19 cellular contexts compared by ENCODE assay signal in the genomic region with DNA sequence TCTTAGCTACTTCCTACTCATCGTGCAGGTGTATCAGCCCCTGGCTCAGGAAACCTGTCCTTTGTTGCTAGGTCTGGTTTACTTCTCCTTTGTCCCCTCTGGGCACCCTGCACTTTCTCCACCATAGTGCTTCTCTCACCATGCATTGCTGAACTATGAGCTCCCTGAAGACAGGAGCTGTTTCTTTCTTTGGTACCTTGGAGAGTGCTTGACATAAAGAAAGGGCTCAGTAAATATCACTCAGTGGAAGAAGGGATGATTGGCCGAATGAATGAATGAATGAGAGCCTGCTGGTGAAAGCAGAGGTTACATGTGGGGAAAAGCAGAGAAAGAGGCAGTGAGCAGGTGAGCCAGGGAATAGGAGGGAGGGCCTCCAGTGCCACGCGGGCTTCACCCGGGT. TPM values are rescaled to one million over a fixed set of nuclear protein-coding genes. Genes with fewer than 3 reads are reported as not detected.
A peak's percentile ranks its signal among the peaks of the same experiment; 100 is the strongest.
DNase-seq lines count a peak whose midpoint lies in the region; ATAC-seq and TF ChIP-seq lines count a peak whose summit lies in the region.
"Had no signal": no experiment of that assay in that cellular context is flagged by ENCODE, and none has a peak within 500 bp of the region (broad histone marks: within the 10 kb centered on the region; RNA-seq: fewer than 3 reads in every experiment).

No MANE protein-coding gene starts in this region.

- H3K27ac ChIP-seq in HEK293 (ENCODE audit: extremely low read depth, low read depth, low read length) (no peak overlapping the region), stomach (no peak overlapping the region)

- H3K27me3 ChIP-seq in stomach = peaks cover 0 to 29% (median 0%) of the 10 kb centered on the region in 3 donors

- intact Hi-C loops in stomach (cut with DNase I; ENCODE audit: low total_unique reads) = no loop called here

- 85 to 87% (median 87%) methylated on average over 5 of the region's 5 CpGs for WGBS in stomach, 5 donors

- H3K9me3 ChIP-seq in HEK293 (ENCODE audit: control insufficient read depth, insufficient read depth, low read depth, low read length) (no peaks in the 10 kb centered on the region), stomach (no peaks in the 10 kb centered on the region)
- H3K9me3 ChIP-seq: Caco-2, HAP-1 had no signal

- DNase-seq in ELF-1 (ENCODE audit: low read depth, low spot score) (peak; percentile 5), stomach (no peak), inferior parietal cortex (ENCODE audit: extremely low spot score) (no peak), DMS153 (lab: John Stamatoyannopoulos, UW) (no peak)
- DNase-seq: 8988T; C1 segment of cervical spinal cord; Caco-2; CD8-positive, alpha-beta T cell; DMS79; EL; GF-D8; GOT3 had no signal

- H3K4me1 ChIP-seq in HEK293 (ENCODE audit: control insufficient read depth, insufficient read depth, low read length) = no peaks in the 10 kb centered on the region
- no peaks in the 10 kb centered on the region for H3K4me1 ChIP-seq in stomach
- H3K4me1 ChIP-seq: Caco-2, HAP-1 had no signal

- TF ChIP-seq CTCF in HEK293 (tag by site-specific recombination; IDR thresholded peaks at IDR 0.05) (no peak), stomach (IDR thresholded peaks at IDR 0.05) (no peak)

- H3K4me3 ChIP-seq in HEK293 (ENCODE audit: low read depth, low read length) (no peak overlapping the region), stomach (no peak overlapping the region)
- H3K4me3 ChIP-seq: HAP-1 had no signal

- no peak for TF ChIP-seq POLR2A in stomach (IDR thresholded peaks at IDR 0.05)

- H3K36me3 ChIP-seq in HEK293 (ENCODE audit: control insufficient read depth in 2 of 2, insufficient read depth in 1 of 2, low read length in 2 of 2) = no peaks in the 10 kb centered on the region
- H3K36me3 ChIP-seq in stomach = no peaks in the 10 kb centered on the region
- H3K36me3 ChIP-seq: HAP-1 had no signal

- no peak for ATAC-seq in HG02852 (IDR thresholded peaks at IDR 0.05; ENCODE audit: unreplicated experiment)
- ATAC-seq: CD8-positive, alpha-beta T cell had no signal

- POLR2A ChIA-PET in HEK293 (lab: Yijun Ruan, JAX) = no interaction called here

- CTCF ChIA-PET in HEK293 (lab: Yijun Ruan, JAX) = interaction anchor here (0.6 to 1.0 kb wide), 2 partner anchors 31 to 141 kb away, joined by 3 to 4 read pairs; no protein-coding TSS in a partner anchor

- no peak for TF ChIP-seq EP300 in stomach (IDR thresholded peaks at IDR 0.05)

TF ChIP-seq in HEK293, 187 proteins besides CTCF, POLR2A, EP300 and RAD21:
- no peak for TF ChIP-seq ZNF169 (tag by site-specific recombination; IDR thresholded peaks at IDR 0.05)
- TF ChIP-seq, protein P1, sequence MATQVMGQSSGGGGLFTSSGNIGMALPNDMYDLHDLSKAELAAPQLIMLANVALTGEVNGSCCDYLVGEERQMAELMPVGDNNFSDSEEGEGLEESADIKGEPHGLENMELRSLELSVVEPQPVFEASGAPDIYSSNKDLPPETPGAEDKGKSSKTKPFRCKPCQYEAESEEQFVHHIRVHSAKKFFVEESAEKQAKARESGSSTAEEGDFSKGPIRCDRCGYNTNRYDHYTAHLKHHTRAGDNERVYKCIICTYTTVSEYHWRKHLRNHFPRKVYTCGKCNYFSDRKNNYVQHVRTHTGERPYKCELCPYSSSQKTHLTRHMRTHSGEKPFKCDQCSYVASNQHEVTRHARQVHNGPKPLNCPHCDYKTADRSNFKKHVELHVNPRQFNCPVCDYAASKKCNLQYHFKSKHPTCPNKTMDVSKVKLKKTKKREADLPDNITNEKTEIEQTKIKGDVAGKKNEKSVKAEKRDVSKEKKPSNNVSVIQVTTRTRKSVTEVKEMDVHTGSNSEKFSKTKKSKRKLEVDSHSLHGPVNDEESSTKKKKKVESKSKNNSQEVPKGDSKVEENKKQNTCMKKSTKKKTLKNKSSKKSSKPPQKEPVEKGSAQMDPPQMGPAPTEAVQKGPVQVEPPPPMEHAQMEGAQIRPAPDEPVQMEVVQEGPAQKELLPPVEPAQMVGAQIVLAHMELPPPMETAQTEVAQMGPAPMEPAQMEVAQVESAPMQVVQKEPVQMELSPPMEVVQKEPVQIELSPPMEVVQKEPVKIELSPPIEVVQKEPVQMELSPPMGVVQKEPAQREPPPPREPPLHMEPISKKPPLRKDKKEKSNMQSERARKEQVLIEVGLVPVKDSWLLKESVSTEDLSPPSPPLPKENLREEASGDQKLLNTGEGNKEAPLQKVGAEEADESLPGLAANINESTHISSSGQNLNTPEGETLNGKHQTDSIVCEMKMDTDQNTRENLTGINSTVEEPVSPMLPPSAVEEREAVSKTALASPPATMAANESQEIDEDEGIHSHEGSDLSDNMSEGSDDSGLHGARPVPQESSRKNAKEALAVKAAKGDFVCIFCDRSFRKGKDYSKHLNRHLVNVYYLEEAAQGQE (tag by site-specific recombination; IDR thresholded peaks at IDR 0.05) = peak; percentile 61

TF ChIP-seq in PFSK-1, 5 proteins besides CTCF, POLR2A, EP300 and RAD21:
- no peak for TF ChIP-seq TAF1 (IDR thresholded peaks at IDR 0.05; ENCODE audit: borderline replicate concordance, insufficient read depth, low read length)
- TF ChIP-seq, protein P1 (IDR thresholded peaks at IDR 0.05; ENCODE audit: insufficient read depth in 1 of 2, low read depth in 2 of 2, low read length in 2 of 2) = peak; percentile 62 to 85

RNA-seq across cellular contexts. Expression of gene HMGB4, which starts 9.8 kb away (rescaled TPM):
- not detected for polyA plus RNA-seq in PFSK-1 (2012; ENCODE audit: insufficient read length, low read depth)
- not detected for total RNA-seq in stomach
- polyA plus RNA-seq in stomach = not detected
- total RNA-seq: A673; Caco-2; CD8-positive, alpha-beta T cell; G401 had no signal
- polyA plus RNA-seq: BJ had no signal
